27 cellular contexts compared by ENCODE assay signal in the genomic region with DNA sequence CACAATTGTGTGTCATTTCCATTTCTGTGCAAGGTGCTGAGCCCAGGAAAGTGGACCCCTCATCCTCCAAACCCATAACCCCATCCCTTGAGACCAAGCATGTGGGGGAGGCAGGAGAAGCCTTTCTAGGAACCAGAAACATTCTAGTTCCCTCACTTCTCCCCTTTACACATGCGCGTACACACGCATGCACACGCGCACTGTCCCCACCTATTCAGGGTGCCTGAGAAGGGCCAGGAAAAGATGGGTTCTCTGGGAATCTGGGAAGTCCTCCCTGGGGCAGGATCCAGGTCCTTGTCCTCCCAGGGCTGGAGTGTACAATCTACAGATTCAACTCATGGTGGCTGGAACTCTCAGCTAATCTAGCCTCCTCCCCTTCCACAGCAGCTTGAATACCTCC. TPM values are rescaled to one million over a fixed set of nuclear protein-coding genes. Genes with fewer than 3 reads are reported as not detected.
"Had no signal": no experiment of that assay in that cellular context is flagged by ENCODE, and none has a peak within 500 bp of the region (broad histone marks: within the 10 kb centered on the region; RNA-seq: fewer than 3 reads in every experiment).

No MANE protein-coding gene starts in this region.

- H3K36me3 ChIP-seq: brain microvascular endothelial cell, cardiac muscle cell had no signal

- H2AFZ ChIP-seq: PC-9 had no signal

- H3K4me3 Mint-ChIP-seq: activated B cell treated with CpG ODN at 0.5 μM for 24 hours; activated naive CD8-positive, alpha-beta T cell treated with anti-CD3 and anti-CD28 coated beads for 36 hours; activated T-cell treated with anti-CD3 and anti-CD28 coated beads, Interleukin-2, amount 50 U/mL, for 72 hours had no signal

- FAIRE-seq: RCC 7860 had no signal

- H3K4me2 ChIP-seq: PC-9 had no signal

- H3K4me3 ChIP-seq: cardiac muscle cell, PC-9 had no signal

- H3K27me3 Mint-ChIP-seq: activated T-helper 17 cell treated with anti-CD3 and anti-CD28 coated beads, Interleukin-2, amount 50 U/mL, for 72 hours had no signal

- H3K27ac ChIP-seq: brain microvascular endothelial cell, cardiac muscle cell, PC-9, RWPE1, VCaP had no signal

- H3K27me3 ChIP-seq: brain microvascular endothelial cell had no signal

- H3K27ac Mint-ChIP-seq: activated B cell treated with CpG ODN at 0.5 μM for 24 hours; activated CD8-positive, alpha-beta T cell treated with anti-CD3 and anti-CD28 coated beads for 36 hours; activated naive CD8-positive, alpha-beta T cell treated with anti-CD3 and anti-CD28 coated beads for 36 hours; activated T-cell treated with anti-CD3 and anti-CD28 coated beads, Interleukin-2, amount 50 U/mL, for 72 hours; activated T-helper 17 cell treated with anti-CD3 and anti-CD28 coated beads, Interleukin-2, amount 50 U/mL, for 72 hours had no signal

- H3K36me3 Mint-ChIP-seq: activated naive CD8-positive, alpha-beta T cell treated with anti-CD3 and anti-CD28 coated beads for 36 hours had no signal

- DNase-seq: activated B cell treated with CpG ODN at 0.5 μM for 24 hours; activated CD4-positive, alpha-beta T cell treated with anti-CD3 and anti-CD28 coated beads for 4 hours; activated CD4-positive, CD25-positive, alpha-beta regulatory T cell treated with anti-CD3 and anti-CD28 coated beads, Interleukin-2, amount 50 U/mL, for 72 hours; activated effector memory CD4-positive, alpha-beta T cell treated with anti-CD3 and anti-CD28 coated beads, Interleukin-2, amount 50 U/mL, for 16 hours; amniotic stem cell; aorta; NCI-H1105 treated with DMSO at 0.1 percent for 48 hours; NCI-H2029; NCI-H524 treated with DMSO at 0.1 percent for 48 hours; Right ventricle myocardium superior; T-helper 1 cell; T-helper 2 cell; T-helper 9 cell had no signal

- ATAC-seq: activated T-cell treated with anti-CD3 and anti-CD28 coated beads, Interleukin-2, amount 50 U/mL, for 72 hours; activated T-helper 17 cell treated with anti-CD3 and anti-CD28 coated beads, Interleukin-2, amount 50 U/mL, for 72 hours had no signal

- H3K9me3 Mint-ChIP-seq: activated B cell treated with CpG ODN at 0.5 μM for 24 hours; activated CD8-positive, alpha-beta T cell treated with anti-CD3 and anti-CD28 coated beads for 36 hours; activated naive CD8-positive, alpha-beta T cell treated with anti-CD3 and anti-CD28 coated beads for 36 hours; activated T-cell treated with anti-CD3 and anti-CD28 coated beads, Interleukin-2, amount 50 U/mL, for 72 hours; activated T-helper 17 cell treated with anti-CD3 and anti-CD28 coated beads, Interleukin-2, amount 50 U/mL, for 72 hours had no signal

RNA-seq across cellular contexts. Expression of a gene that starts 2.4 kb away (rescaled TPM):
- total RNA-seq: activated B cell treated with CpG ODN at 0.5 μM for 24 hours; activated CD8-positive, alpha-beta memory T cell treated with anti-CD3 and anti-CD28 coated beads for 36 hours; activated CD8-positive, alpha-beta T cell treated with anti-CD3 and anti-CD28 coated beads for 36 hours; activated naive CD8-positive, alpha-beta T cell treated with anti-CD3 and anti-CD28 coated beads for 36 hours; activated T-cell treated with anti-CD3 and anti-CD28 coated beads, Interleukin-2, amount 50 U/mL, for 72 hours; aorta; cardiac muscle cell; MCF 10A; NCI-H460; OCI-LY7; PC-9; Right ventricle myocardium superior had no signal
- polyA plus RNA-seq: aorta, cardiac muscle cell had no signal

RNA-seq across cellular contexts. Expression of a gene that starts 13.9 kb away (rescaled TPM):
- total RNA-seq: activated B cell treated with CpG ODN at 0.5 μM for 24 hours; activated CD8-positive, alpha-beta memory T cell treated with anti-CD3 and anti-CD28 coated beads for 36 hours; activated naive CD8-positive, alpha-beta T cell treated with anti-CD3 and anti-CD28 coated beads for 36 hours; activated T-cell treated with anti-CD3 and anti-CD28 coated beads, Interleukin-2, amount 50 U/mL, for 72 hours; activated T-helper 17 cell treated with anti-CD3 and anti-CD28 coated beads, Interleukin-2, amount 50 U/mL, for 72 hours; aorta; cardiac muscle cell; MCF 10A; NCI-H460; OCI-LY7; PC-9; Right ventricle myocardium superior had no signal
- polyA plus RNA-seq: cardiac muscle cell had no signal

RNA-seq across cellular contexts. Expression of a gene that starts 32.5 kb away (rescaled TPM):
- total RNA-seq: activated B cell treated with CpG ODN at 0.5 μM for 24 hours, MCF 10A had no signal
